In genomic region chr5:136225796-136226195, GRCh38 we compare ENCODE assay signal across 30 cellular contexts. TPM values are rescaled to one million over a fixed set of nuclear protein-coding genes. Genes with fewer than 3 reads are reported as not detected.
"Had no signal": no experiment of that assay in that cellular context is flagged by ENCODE, and none has a peak within 500 bp of the region (broad histone marks: within the 10 kb centered on the region; RNA-seq: fewer than 3 reads in every experiment).

No MANE protein-coding gene starts in this region.

- H2AFZ ChIP-seq: parathyroid adenoma had no signal

- H3K36me3 ChIP-seq: gastrocnemius medialis, lower lobe of right lung, neutrophil, sigmoid colon, spleen, tibial artery, upper lobe of left lung had no signal

- FAIRE-seq: keratinocyte, urothelium cell line had no signal

- H3K9me3 ChIP-seq: gastrocnemius medialis, lower lobe of right lung, neutrophil, sigmoid colon, testis, tibial artery had no signal

- H3K27me3 ChIP-seq: testis, upper lobe of left lung had no signal

- H3K9ac ChIP-seq: parathyroid adenoma had no signal

- ATAC-seq: effector memory CD8-positive, alpha-beta T cell; gastrocnemius medialis; left cardiac atrium; left ventricle myocardium superior; lower lobe of right lung; natural killer cell; right cardiac atrium; stimulated activated memory B cell treated with anti-CD40 and anti-IgM and Interleukin-4, amounts not matched to agents 10 μg/mL and 1 μg/mL and 100 μg/mL, for 72 hours; stimulated activated naive CD8-positive, alpha-beta T cell treated with anti-CD3 and anti-CD28 coated beads, Interleukin-15, Interleukin-2, amounts not matched to agents 100 U/mL and 50 U/mL, for 24 hours had no signal

- H3K27ac ChIP-seq: gastrocnemius medialis, lower lobe of right lung, neutrophil, parathyroid adenoma, sigmoid colon, spleen, testis, tibial artery, upper lobe of left lung had no signal

- H3K79me2 ChIP-seq: parathyroid adenoma had no signal

- DNase-seq: cerebellar nuclear complex; cortex of kidney; effector memory CD8-positive, alpha-beta T cell; foreskin fibroblast; gastrocnemius medialis; head of caudate nucleus; left cardiac atrium; left ventricle myocardium superior; lower lobe of right lung; natural killer cell; right cardiac atrium; sigmoid colon; spleen; stimulated activated CD4-positive, alpha-beta T cell treated with anti-CD3 and anti-CD28 coated beads, Interleukin-4, amount 100 ng/mL, for 4 hours; stimulated activated naive CD8-positive, alpha-beta T cell treated with anti-CD3 and anti-CD28 coated beads, Interleukin-15, Interleukin-2, amounts not matched to agents 100 U/mL and 50 U/mL, for 24 hours; substantia nigra; testis; tibial artery; upper lobe of left lung had no signal

- H3K4me3 ChIP-seq: gastrocnemius medialis, lower lobe of right lung, sigmoid colon, spleen, testis, tibial artery, upper lobe of left lung had no signal

- H3K4me1 ChIP-seq: gastrocnemius medialis, lower lobe of right lung, parathyroid adenoma, sigmoid colon, spleen, testis, tibial artery, upper lobe of left lung had no signal

RNA-seq across cellular contexts. Expression of gene SMIM32, which starts 32.8 kb away (rescaled TPM):
- total RNA-seq: dermis microvascular lymphatic vessel endothelial cell, glomerular endothelial cell, left cardiac atrium, left ventricle myocardium superior, lower lobe of right lung, mesenteric fat pad, natural killer cell, neural crest cell, osteoblast, right cardiac atrium, upper lobe of left lung had no signal
- polyA plus RNA-seq: esophagus, keratinocyte, right cardiac atrium, spleen had no signal
